ENCODE assay signal across 12 cellular contexts in the genomic region with DNA sequence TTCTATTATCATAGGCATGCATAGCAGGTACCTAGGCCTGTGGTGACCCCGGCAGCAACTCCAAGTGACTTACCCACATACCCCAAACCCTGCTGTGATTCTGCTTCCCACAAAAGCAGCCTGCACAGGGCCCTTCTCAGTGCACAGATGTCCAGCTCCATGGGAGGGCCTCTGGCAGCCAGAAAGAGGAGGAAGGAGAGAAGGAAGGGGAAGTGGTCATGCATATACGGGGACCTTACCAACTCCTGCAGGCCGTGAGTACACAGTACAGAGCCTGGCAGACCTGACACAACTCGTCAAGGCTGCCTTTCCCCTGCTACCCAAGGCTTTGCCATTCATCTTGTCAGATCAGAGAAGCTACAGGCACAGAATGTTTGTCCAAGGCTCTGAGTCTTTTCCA.
DNase-seq lines count a peak whose midpoint lies in the region; ATAC-seq, FAIRE-seq and TF ChIP-seq lines count a peak whose summit lies in the region.
"Had no signal": no experiment of that assay in that cellular context is flagged by ENCODE, and none has a peak within 500 bp of the region (broad histone marks: within the 10 kb centered on the region; RNA-seq: fewer than 3 reads in every experiment).

No MANE protein-coding gene starts in this region.

- no peak for DNase-seq in CD8-positive, alpha-beta memory T cell
- peak; percentile 64 for DNase-seq in KG1 (lab: John Stamatoyannopoulos, UW)
- no peak for DNase-seq in K562 (ENCODE audit: extremely low read depth in 1 of 4, low spot score in 3 of 4)
- DNase-seq in neuronal stem cell (ENCODE audit: low spot score), result no peak
- DNase-seq in HPDE6-E6E7 (ENCODE audit: extremely low spot score), result no peak
- no peak for DNase-seq in psoas muscle
- no peak for DNase-seq in NCI-H1105 (lab: John Stamatoyannopoulos, UW)
- DNase-seq: amniotic stem cell, COR-L47, NCI-H345 had no signal

- ATAC-seq in K562 (no peak), psoas muscle (no peak)

- H4K91ac ChIP-seq in neuronal stem cell (ENCODE audit: low read depth, low read length, poor library complexity), result no peak overlapping the region

- peaks cover 25 to 39% (median 28%) of the 10 kb centered on the region in 3 donors for H3K4me1 Mint-ChIP-seq in CD8-positive, alpha-beta memory T cell

- TF ChIP-seq CTCF in K562 (IDR thresholded peaks at IDR 0.05 in 2 of 3, conservative IDR thresholded peaks at IDR 0.05 in 1 of 3; ENCODE audit: insufficient read depth in 2 of 3, low read depth in 1 of 3, low read length in 3 of 3) (no peak), psoas muscle (IDR thresholded peaks at IDR 0.05) (no peak)

- H3K4me1 ChIP-seq in CD8-positive, alpha-beta memory T cell (ENCODE audit: insufficient read depth, low read length), result peaks cover 13% of the 10 kb centered on the region
- H3K4me1 ChIP-seq in K562 (replicated peaks in 1 of 2; ENCODE audit: control insufficient read depth in 2 of 2, insufficient read depth in 2 of 2, low read length in 2 of 2) (peaks cover 2 to 7% of the 10 kb centered on the region in 2 experiments; a peak in 3 of 5 replicates), neuronal stem cell (ENCODE audit: control insufficient read depth in 2 of 2, insufficient read depth in 1 of 2, low read depth in 1 of 2, low read length in 2 of 2) (peaks cover 7 to 15% of the 10 kb centered on the region in 2 donors), psoas muscle (no peaks in the 10 kb centered on the region)

- H2AK5ac ChIP-seq in neuronal stem cell (ENCODE audit: low read depth, low read length), result no peak overlapping the region

- H2BK5ac ChIP-seq in neuronal stem cell (ENCODE audit: low read length), result no peak overlapping the region

- H3K4me2 ChIP-seq in K562 (ENCODE audit: insufficient read depth, low read length) (no peak overlapping the region), neuronal stem cell (ENCODE audit: insufficient read depth, low read length, poor library complexity, severe bottlenecking) (no peak overlapping the region)

- no peaks in the 10 kb centered on the region for H3K36me3 Mint-ChIP-seq in CD8-positive, alpha-beta memory T cell

- no peak for TF ChIP-seq RAD21 in K562 (CRISPR knock-in tag; conservative IDR thresholded peaks at IDR 0.05 in 1 of 2, IDR thresholded peaks at IDR 0.05 in 1 of 2)

- no peak overlapping the region for H3K4me3 Mint-ChIP-seq in CD8-positive, alpha-beta memory T cell

- FAIRE-seq in K562 (lab: Jason Lieb, UNC), result no peak
- FAIRE-seq: TTC549 had no signal

- H2AFZ ChIP-seq in K562 (ENCODE audit: low read depth, low read length) (peak overlapping the region; percentile 56; the same call in 1 of the 2 replicates), neuronal stem cell (ENCODE audit: low read length) (peak overlapping the region; percentile 89)

- H3K27ac ChIP-seq in CD8-positive, alpha-beta memory T cell (ENCODE audit: low read depth, low read length), result no peak overlapping the region
- H3K27ac ChIP-seq in K562 (ENCODE audit: extremely low read depth, low read depth, low read length) (no peak overlapping the region), neuronal stem cell (replicated peaks; ENCODE audit: low read length) (no peak overlapping the region), psoas muscle (no peak overlapping the region)

- H3K18ac ChIP-seq in neuronal stem cell (ENCODE audit: low read length), result peak overlapping the region; percentile 0

- no peaks in the 10 kb centered on the region for H3K27me3 ChIP-seq in CD8-positive, alpha-beta memory T cell (ENCODE audit: insufficient read depth, low read length, poor library complexity, severe bottlenecking)
- H3K27me3 ChIP-seq in K562 (ENCODE audit: control insufficient read depth in 2 of 2, insufficient read depth in 2 of 2, low read length in 2 of 2) (no peaks in the 10 kb centered on the region), neuronal stem cell (ENCODE audit: control insufficient read depth in 3 of 3, insufficient read depth in 3 of 3, low read depth in 1 of 3, low read length in 3 of 3) (no peaks in the 10 kb centered on the region), psoas muscle (ENCODE audit: insufficient read depth in 3 of 3, low read length in 2 of 3) (no peaks in the 10 kb centered on the region)

- BruUV-seq in K562 (replicated peaks; lab: Mats Ljungman, UMichigan), result no TSS peak

- 26% methylated on average over 4 of the region's 4 CpGs for WGBS in K562 (ENCODE audit: insufficient coverage, low coverage, missing lambda C conversion rate)
- no CpG with 5 or more reads among the region's 4 CpGs for WGBS in neuronal stem cell (ENCODE audit: extremely low coverage in 2 of 2, insufficient read length in 2 of 2, insufficient replicate concordance in 1 of 2), 2 donors
- WGBS in psoas muscle, 3 donors, result 38 to 46% (median 46%) methylated on average over 4 of the region's 4 CpGs

- H4K20me1 ChIP-seq in K562 (replicated peaks; ENCODE audit: control insufficient read depth, insufficient read depth, low read length), result no peaks in the 10 kb centered on the region

- no peaks in the 10 kb centered on the region for H3K9me3 Mint-ChIP-seq in CD8-positive, alpha-beta memory T cell

- TF ChIP-seq POLR2A in K562 (conservative IDR thresholded peaks at IDR 0.05), result no peak

- POLR2A ChIA-PET in CD8-positive, alpha-beta memory T cell (lab: Charles Lee), result no interaction called here
- POLR2A ChIA-PET in K562 (lab: Yijun Ruan, JAX), result interaction anchor here (1.0 to 1.7 kb wide), 2 partner anchors 10 to 15 kb away, joined by 3 to 4 read pairs; no protein-coding TSS in a partner anchor

- in situ Hi-C loops in K562 (cut with MboI), result no loop called here

- no peak for TF ChIP-seq EP300 in K562 (IDR thresholded peaks at IDR 0.05; ENCODE audit: low read length)

- H3K9me3 ChIP-seq in CD8-positive, alpha-beta memory T cell (ENCODE audit: low read length), result no peaks in the 10 kb centered on the region
- H3K9me3 ChIP-seq in K562 (replicated peaks; ENCODE audit: control insufficient read depth, insufficient read depth, low read depth, low read length), result no peaks in the 10 kb centered on the region
- peaks cover 0 to 1% of the 10 kb centered on the region in 2 donors for H3K9me3 ChIP-seq in neuronal stem cell (replicated peaks in 1 of 2; ENCODE audit: control insufficient read depth in 2 of 2, insufficient read depth in 1 of 2, low read depth in 1 of 2, low read length in 2 of 2)
- H3K9me3 ChIP-seq in psoas muscle, result no peaks in the 10 kb centered on the region

- no peak overlapping the region for H3K23ac ChIP-seq in neuronal stem cell (ENCODE audit: low read depth, low read length, poor library complexity)

- H2BK120ac ChIP-seq in neuronal stem cell (ENCODE audit: low read depth, low read length), result no peak overlapping the region

- H3K27ac Mint-ChIP-seq in CD8-positive, alpha-beta memory T cell, result peak overlapping the region in 6 of 8 donors; percentile 12 to 91 (median 44)

- H3K14ac ChIP-seq in neuronal stem cell (ENCODE audit: low read length), result no peak overlapping the region

- H3K9ac ChIP-seq in K562 (ENCODE audit: insufficient read depth in 1 of 2, low read depth in 2 of 2, low read length in 2 of 2) (no peak overlapping the region), neuronal stem cell (ENCODE audit: low read depth, low read length, poor library complexity) (no peak overlapping the region)

- H2BK15ac ChIP-seq in neuronal stem cell (ENCODE audit: low read length), result no peak overlapping the region

- no peak overlapping the region for H3K4ac ChIP-seq in neuronal stem cell (ENCODE audit: low read length)

- CTCF ChIA-PET in CD8-positive, alpha-beta memory T cell (lab: Charles Lee), result interaction anchor here (0.8 to 1.2 kb wide), 2 partner anchors 10 to 32 kb away, joined by 3 read pairs; no protein-coding TSS in a partner anchor
- CTCF ChIA-PET in K562 (lab: Yijun Ruan, JAX; ENCODE audit: low intra/inter-chr PET ratio), result no interaction called here

- H3K4me3 ChIP-seq in CD8-positive, alpha-beta memory T cell (ENCODE audit: low read length), result no peak overlapping the region
- H3K4me3 ChIP-seq in K562 (no peak overlapping the region), neuronal stem cell (ENCODE audit: low read length in 2 of 2) (no peak overlapping the region), psoas muscle (no peak overlapping the region)
- H3K4me3 ChIP-seq: dorsolateral prefrontal cortex had no signal

- intact Hi-C loops in K562 (cut with micrococcal nuclease) (no loop called here), psoas muscle (cut with DNase I) (no loop called here)

- H3K79me1 ChIP-seq in neuronal stem cell (ENCODE audit: low read depth, low read length), result no peaks in the 10 kb centered on the region

- H3K9me1 ChIP-seq in K562 (ENCODE audit: control insufficient read depth, insufficient read depth, low read length), result no peaks in the 10 kb centered on the region

- H2BK12ac ChIP-seq in neuronal stem cell (ENCODE audit: low read length), result no peak overlapping the region

- H3K36me3 ChIP-seq in CD8-positive, alpha-beta memory T cell (ENCODE audit: insufficient read depth, low read length), result no peaks in the 10 kb centered on the region
- H3K36me3 ChIP-seq in K562 (ENCODE audit: control insufficient read depth, insufficient read depth, low read length), result no peaks in the 10 kb centered on the region
- no peaks in the 10 kb centered on the region for H3K36me3 ChIP-seq in neuronal stem cell (replicated peaks in 1 of 2; ENCODE audit: control insufficient read depth in 2 of 2, insufficient read depth in 2 of 2, low read length in 2 of 2)
- no peaks in the 10 kb centered on the region for H3K36me3 ChIP-seq in psoas muscle (ENCODE audit: insufficient read depth in 1 of 2, low read depth in 1 of 2)

- no peak overlapping the region for H4K8ac ChIP-seq in neuronal stem cell (ENCODE audit: low read depth, low read length)

- H3K27me3 Mint-ChIP-seq in CD8-positive, alpha-beta memory T cell, result peaks cover 0 to 1% of the 10 kb centered on the region in 2 donors

- no peaks in the 10 kb centered on the region for H3K79me2 ChIP-seq in K562 (ENCODE audit: control insufficient read depth, insufficient read depth, low read length)

TF ChIP-seq in K562, 482 proteins besides CTCF, POLR2A, EP300 and RAD21:
- TF ChIP-seq ZNF121 (CRISPR knock-in tag; conservative IDR thresholded peaks at IDR 0.05) (no peak), CCNT2 (IDR thresholded peaks at IDR 0.05; ENCODE audit: borderline replicate concordance, extremely low read depth, insufficient read length, low read depth, low read length) (no peak), GABPA (tag; conservative IDR thresholded peaks at IDR 0.05; ENCODE audit: low read depth) (no peak), SAFB (IDR thresholded peaks at IDR 0.05; ENCODE audit: borderline replicate concordance, low read depth, low read length) (no peak), CBX2 (IDR thresholded peaks at IDR 0.05; ENCODE audit: insufficient read depth, low read length, poor library complexity, severe bottlenecking) (no peak), KDM5B (IDR thresholded peaks at IDR 0.05; ENCODE audit: insufficient replicate concordance, low read depth, low read length) (no peak), MAFF (IDR thresholded peaks at IDR 0.05; ENCODE audit: low read length) (no peak)
